In genomic region chr10:104329754-104330153, GRCh38 we compare ENCODE assay signal across 8 cellular contexts. TPM values are rescaled to one million over a fixed set of nuclear protein-coding genes. Genes with fewer than 3 reads are reported as not detected.
DNase-seq lines count a peak whose midpoint lies in the region; ATAC-seq, FAIRE-seq and TF ChIP-seq lines count a peak whose summit lies in the region.

No MANE protein-coding gene starts in this region.

- H3K27ac ChIP-seq in CD8-positive, alpha-beta T cell (ENCODE audit: low read depth, low read length): peak overlapping the region; percentile 67
- H3K27ac ChIP-seq in ovary: peak overlapping the region; percentile 76 to 86
- peak overlapping the region in 1 of 2 donors; percentile 79 for H3K27ac ChIP-seq in small intestine (ENCODE audit: low read depth in 1 of 2, low read length in 1 of 2)

- no peaks in the 10 kb centered on the region for H3K9me3 Mint-ChIP-seq in CD8-positive, alpha-beta T cell

- POLR2A ChIA-PET in CD8-positive, alpha-beta T cell (lab: Charles Lee): interaction anchor here (1.2 to 3.2 kb wide), 4 partner anchors 8 to 38 kb away, joined by 3 to 25 read pairs (median 11); partner anchors contain the start of gene ITPRIP

- H3K27me3 Mint-ChIP-seq in CD8-positive, alpha-beta T cell (ENCODE audit: low read depth): no peaks in the 10 kb centered on the region

- 50 to 69% (median 56%) methylated on average over 3 of the region's 3 CpGs for WGBS in ovary, 3 donors
- 65 to 79% (median 74%) methylated on average over 3 of the region's 3 CpGs for WGBS in small intestine, 3 donors

- H3K36me3 ChIP-seq in CD8-positive, alpha-beta T cell (ENCODE audit: insufficient read depth, low read length): no peaks in the 10 kb centered on the region
- no peaks in the 10 kb centered on the region for H3K36me3 ChIP-seq in ovary
- H3K36me3 ChIP-seq in small intestine (ENCODE audit: control insufficient read depth in 2 of 2, insufficient read depth in 2 of 2, low read length in 2 of 2): no peaks in the 10 kb centered on the region

- H3K4me3 Mint-ChIP-seq in CD8-positive, alpha-beta T cell: peak overlapping the region; percentile 78

- no peak for TF ChIP-seq CTCF in CD8-positive, alpha-beta T cell (IDR thresholded peaks at IDR 0.05)
- no peak for TF ChIP-seq CTCF in epithelial cell of esophagus (IDR thresholded peaks at IDR 0.05; ENCODE audit: insufficient read depth, low read depth, low read length, missing control alignments)
- no peak for TF ChIP-seq CTCF in ovary (IDR thresholded peaks at IDR 0.05)

- intact Hi-C loops in CD8-positive, alpha-beta T cell (cut with DNase I, micrococcal nuclease): loop anchor here (1.0 to 10.0 kb wide), 6 partner anchors 9 to 415 kb away; partner anchors contain the start of genes ITPRIP (in 2 of the 2), GSTO2 (in 1 of the 2) and STN1 (in 1 of the 2)
- intact Hi-C loops in ovary (cut with DNase I): loop anchor here in 1 of 4 donors (10.0 kb wide), 1 partner anchor 425 kb away; no protein-coding TSS in a partner anchor

- no peak for ATAC-seq in CD8-positive, alpha-beta T cell
- ATAC-seq in HG03039 (IDR thresholded peaks at IDR 0.05; ENCODE audit: unreplicated experiment) (no peak), HG03135 (IDR thresholded peaks at IDR 0.05; ENCODE audit: unreplicated experiment) (no peak)

- H3K27me3 ChIP-seq in CD8-positive, alpha-beta T cell (ENCODE audit: insufficient read depth, low read length): no peaks in the 10 kb centered on the region
- H3K27me3 ChIP-seq in ovary (no peaks in the 10 kb centered on the region), small intestine (ENCODE audit: control insufficient read depth in 2 of 2, insufficient read depth in 2 of 2, low read length in 2 of 2) (no peaks in the 10 kb centered on the region)

- H3K4me1 Mint-ChIP-seq in CD8-positive, alpha-beta T cell (ENCODE audit: low read depth): peaks cover 98% of the 10 kb centered on the region

- H3K36me3 Mint-ChIP-seq in CD8-positive, alpha-beta T cell: peaks cover 29% of the 10 kb centered on the region

- CTCF ChIA-PET in CD8-positive, alpha-beta T cell (lab: Charles Lee): interaction anchor here (0.6 to 3.0 kb wide), 11 partner anchors 8 to 39 kb away, joined by 3 to 16 read pairs (median 4); partner anchors contain the start of genes CFAP58 and ITPRIP

- H3K9me3 ChIP-seq in CD8-positive, alpha-beta T cell (ENCODE audit: low read length): no peaks in the 10 kb centered on the region
- H3K9me3 ChIP-seq in ovary (no peaks in the 10 kb centered on the region), small intestine (ENCODE audit: control insufficient read depth, low read depth) (no peaks in the 10 kb centered on the region)

- H3K4me1 ChIP-seq in CD8-positive, alpha-beta T cell (ENCODE audit: insufficient read depth, low read length): peaks cover 95% of the 10 kb centered on the region
- H3K4me1 ChIP-seq in ovary (ENCODE audit: insufficient read depth): peaks cover 53% of the 10 kb centered on the region
- H3K4me1 ChIP-seq in small intestine (ENCODE audit: control insufficient read depth in 2 of 2, insufficient read depth in 1 of 2, low read depth in 1 of 2, low read length in 1 of 2): peaks cover 2 to 23% of the 10 kb centered on the region in 2 donors

- H3K27ac Mint-ChIP-seq in CD8-positive, alpha-beta T cell: peak overlapping the region; percentile 97

- no peak for TF ChIP-seq POLR2A in ovary (IDR thresholded peaks at IDR 0.05)

- FAIRE-seq in RCC 7860 (lab: Jason Lieb, UNC) (no peak), small intestine (lab: Jason Lieb, UNC) (no peak)

- no peak for DNase-seq in CD8-positive, alpha-beta T cell
- DNase-seq in RCC 7860 (ENCODE audit: low spot score): peak; percentile 77
- DNase-seq in epithelial cell of esophagus (ENCODE audit: low read depth): peak; percentile 80
- DNase-seq in ovary: peak in 3 of 5 donors; percentile 14 to 25 (median 21)
- no peak for DNase-seq in small intestine
- DNase-seq in NCI-H446 (lab: John Stamatoyannopoulos, UW): no peak

- TF ChIP-seq EP300 in ovary (IDR thresholded peaks at IDR 0.05): no peak

- H3K4me3 ChIP-seq in CD8-positive, alpha-beta T cell (ENCODE audit: low read depth, low read length): no peak overlapping the region
- no peak overlapping the region for H3K4me3 ChIP-seq in epithelial cell of esophagus (ENCODE audit: low read length)
- no peak overlapping the region for H3K4me3 ChIP-seq in ovary
- H3K4me3 ChIP-seq in small intestine (ENCODE audit: low read depth in 1 of 2, low read length in 2 of 2): no peak overlapping the region

RNA-seq across cellular contexts. Expression of gene ITPRIP, which starts 8.5 kb away (rescaled TPM):
- 100 to 1,000 TPM; 212 to 214 TPM for total RNA-seq in CD8-positive, alpha-beta T cell
- 10 to 100 TPM; 15.7 to 38.1 (median 29.2) TPM for total RNA-seq in ovary
- polyA plus RNA-seq in ovary (10 to 100 TPM; 10.1 to 16.2 TPM), small intestine (1 to 10 TPM in 2 of 3 donors, under 1 TPM in 1; 0.67 to 10.0 (median 1.1) TPM)

RNA-seq across cellular contexts. Expression of gene CFAP58, which starts 23.9 kb away (rescaled TPM):
- total RNA-seq in CD8-positive, alpha-beta T cell: not detected
- total RNA-seq in ovary: 1 to 10 TPM in 2 of 7 donors, under 1 TPM in 5; 0.17 to 7.9 (median 0.60) TPM
- polyA plus RNA-seq in ovary: 1 to 10 TPM in 1 of 2 donors, under 1 TPM in 1; 0.25 to 1.0 TPM
- polyA plus RNA-seq in small intestine: under 1 TPM in 2 of 3 donors, not detected in 1; 0.07 to 0.27 TPM

Comparison
In these comparisons a context has a peak if more than half of its experiments do, and no peak if none do; other contexts are left out.
1. DNase-seq: peak in RCC 7860 (single experiment), epithelial cell of esophagus (single experiment) and ovary (3 of 5); none in CD8-positive, alpha-beta T cell (0 of 7), small intestine (single experiment) and NCI-H446 (0 of 2).
2. RNA of gene ITPRIP, which starts 8.5 kb away (total RNA-seq): 212 to 214 TPM in CD8-positive, alpha-beta T cell; 15.7 to 38.1 TPM in ovary; every median in the first group is over 4 times any median in the second.